Comparison of ENCODE assay signal across 1 cellular context in genomic region chr19:7257148-7258041, GRCh38.
TF ChIP-seq lines count a peak whose summit lies in the region.

No MANE protein-coding gene starts in this region.

TF ChIP-seq in HEK293, 187 proteins besides CTCF, POLR2A, EP300 and RAD21 (continued from another document and continues in another):
- TF ChIP-seq PATZ1 (tag by site-specific recombination; IDR thresholded peaks at IDR 0.05), result peak; percentile 77
- TF ChIP-seq ZFP3 (tag by site-specific recombination; IDR thresholded peaks at IDR 0.05; ENCODE audit: low read depth), result no peak
- no peak for TF ChIP-seq ZNF350 (tag by site-specific recombination; IDR thresholded peaks at IDR 0.05)
- peak; percentile 78 for TF ChIP-seq ZFHX2 (tag by site-specific recombination; conservative IDR thresholded peaks at IDR 0.05)
- TF ChIP-seq OSR2 (tag by site-specific recombination; IDR thresholded peaks at IDR 0.05), result no peak
- TF ChIP-seq ZNF423 (tag by site-specific recombination; IDR thresholded peaks at IDR 0.05), result no peak
- TF ChIP-seq ZNF747 (tag by site-specific recombination; IDR thresholded peaks at IDR 0.05), result no peak
- no peak for TF ChIP-seq ZNF174 (tag by site-specific recombination; IDR thresholded peaks at IDR 0.05)
- TF ChIP-seq SETDB1 (IDR thresholded peaks at IDR 0.05; ENCODE audit: insufficient read length, low read length), result no peak
- TF ChIP-seq ZNF155 (tag by site-specific recombination; IDR thresholded peaks at IDR 0.05), result no peak
- no peak for TF ChIP-seq HOXA7 (CRISPR knock-in tag; IDR thresholded peaks at IDR 0.05; ENCODE audit: borderline replicate concordance)
- no peak for TF ChIP-seq ZNF654 (tag by site-specific recombination; IDR thresholded peaks at IDR 0.05; ENCODE audit: low read depth)
- TF ChIP-seq ZNF394 (tag by site-specific recombination; IDR thresholded peaks at IDR 0.05; ENCODE audit: borderline replicate concordance), result peak; percentile 91
- TF ChIP-seq, protein P1, sequence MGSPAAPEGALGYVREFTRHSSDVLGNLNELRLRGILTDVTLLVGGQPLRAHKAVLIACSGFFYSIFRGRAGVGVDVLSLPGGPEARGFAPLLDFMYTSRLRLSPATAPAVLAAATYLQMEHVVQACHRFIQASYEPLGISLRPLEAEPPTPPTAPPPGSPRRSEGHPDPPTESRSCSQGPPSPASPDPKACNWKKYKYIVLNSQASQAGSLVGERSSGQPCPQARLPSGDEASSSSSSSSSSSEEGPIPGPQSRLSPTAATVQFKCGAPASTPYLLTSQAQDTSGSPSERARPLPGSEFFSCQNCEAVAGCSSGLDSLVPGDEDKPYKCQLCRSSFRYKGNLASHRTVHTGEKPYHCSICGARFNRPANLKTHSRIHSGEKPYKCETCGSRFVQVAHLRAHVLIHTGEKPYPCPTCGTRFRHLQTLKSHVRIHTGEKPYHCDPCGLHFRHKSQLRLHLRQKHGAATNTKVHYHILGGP (tag by site-specific recombination; IDR thresholded peaks at IDR 0.05), result no peak
- peak; percentile 91 for TF ChIP-seq KLF8 (tag by site-specific recombination; IDR thresholded peaks at IDR 0.05)
- TF ChIP-seq ZBTB8A (tag by site-specific recombination; IDR thresholded peaks at IDR 0.05), result no peak
- no peak for TF ChIP-seq ZNF544 (tag by site-specific recombination; IDR thresholded peaks at IDR 0.05)
- peak; percentile 34; the same call in 1 of the 2 replicates for TF ChIP-seq ZBTB1 (tag by site-specific recombination; IDR thresholded peaks at IDR 0.05)
- TF ChIP-seq ZNF624 (tag by site-specific recombination; IDR thresholded peaks at IDR 0.05), result no peak
- no peak for TF ChIP-seq ZNF292 (tag by site-specific recombination; IDR thresholded peaks at IDR 0.05; ENCODE audit: borderline replicate concordance, low read depth)
- no peak for TF ChIP-seq ZNF792 (tag by site-specific recombination; IDR thresholded peaks at IDR 0.05)
- TF ChIP-seq ZNF274 (IDR thresholded peaks at IDR 0.05; ENCODE audit: low read length), result no peak
- TF ChIP-seq ZNF274 (tag by site-specific recombination; IDR thresholded peaks at IDR 0.05; ENCODE audit: borderline replicate concordance), result no peak
- peak; percentile 78 for TF ChIP-seq IKZF3 (tag by site-specific recombination; IDR thresholded peaks at IDR 0.05)
- TF ChIP-seq ZNF791 (tag by site-specific recombination; IDR thresholded peaks at IDR 0.05), result no peak
- no peak for TF ChIP-seq ZNF18 (tag by site-specific recombination; IDR thresholded peaks at IDR 0.05)
- TF ChIP-seq ZNF335 (tag by site-specific recombination; conservative IDR thresholded peaks at IDR 0.05), result peak; percentile 28; the same call in 1 of the 2 replicates
- no peak for TF ChIP-seq OVOL3 (tag by site-specific recombination; IDR thresholded peaks at IDR 0.05)
- TF ChIP-seq ZNF837 (tag by site-specific recombination; IDR thresholded peaks at IDR 0.05), result no peak
- TF ChIP-seq, protein P2, sequence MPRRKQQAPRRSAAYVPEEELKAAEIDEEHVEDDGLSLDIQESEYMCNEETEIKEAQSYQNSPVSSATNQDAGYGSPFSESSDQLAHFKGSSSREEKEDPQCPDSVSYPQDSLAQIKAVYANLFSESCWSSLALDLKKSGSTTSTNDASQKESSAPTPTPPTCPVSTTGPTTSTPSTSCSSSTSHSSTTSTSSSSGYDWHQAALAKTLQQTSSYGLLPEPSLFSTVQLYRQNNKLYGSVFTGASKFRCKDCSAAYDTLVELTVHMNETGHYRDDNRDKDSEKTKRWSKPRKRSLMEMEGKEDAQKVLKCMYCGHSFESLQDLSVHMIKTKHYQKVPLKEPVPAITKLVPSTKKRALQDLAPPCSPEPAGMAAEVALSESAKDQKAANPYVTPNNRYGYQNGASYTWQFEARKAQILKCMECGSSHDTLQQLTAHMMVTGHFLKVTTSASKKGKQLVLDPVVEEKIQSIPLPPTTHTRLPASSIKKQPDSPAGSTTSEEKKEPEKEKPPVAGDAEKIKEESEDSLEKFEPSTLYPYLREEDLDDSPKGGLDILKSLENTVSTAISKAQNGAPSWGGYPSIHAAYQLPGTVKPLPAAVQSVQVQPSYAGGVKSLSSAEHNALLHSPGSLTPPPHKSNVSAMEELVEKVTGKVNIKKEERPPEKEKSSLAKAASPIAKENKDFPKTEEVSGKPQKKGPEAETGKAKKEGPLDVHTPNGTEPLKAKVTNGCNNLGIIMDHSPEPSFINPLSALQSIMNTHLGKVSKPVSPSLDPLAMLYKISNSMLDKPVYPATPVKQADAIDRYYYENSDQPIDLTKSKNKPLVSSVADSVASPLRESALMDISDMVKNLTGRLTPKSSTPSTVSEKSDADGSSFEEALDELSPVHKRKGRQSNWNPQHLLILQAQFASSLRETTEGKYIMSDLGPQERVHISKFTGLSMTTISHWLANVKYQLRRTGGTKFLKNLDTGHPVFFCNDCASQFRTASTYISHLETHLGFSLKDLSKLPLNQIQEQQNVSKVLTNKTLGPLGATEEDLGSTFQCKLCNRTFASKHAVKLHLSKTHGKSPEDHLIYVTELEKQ (tag by site-specific recombination; IDR thresholded peaks at IDR 0.05; ENCODE audit: borderline replicate concordance), result peak; percentile 46; the same call in 1 of the 2 replicates
- no peak for TF ChIP-seq ZNF16 (tag by site-specific recombination; IDR thresholded peaks at IDR 0.05; ENCODE audit: low read depth)
- TF ChIP-seq PBX3 (CRISPR knock-in tag; IDR thresholded peaks at IDR 0.05), result no peak
- no peak for TF ChIP-seq ZNF133 (tag by site-specific recombination; IDR thresholded peaks at IDR 0.05)
- no peak for TF ChIP-seq ZNF488 (tag by site-specific recombination; IDR thresholded peaks at IDR 0.05)
- TF ChIP-seq ZNF585B (tag by site-specific recombination; IDR thresholded peaks at IDR 0.05), result no peak
- TF ChIP-seq GLIS1 (tag by site-specific recombination; IDR thresholded peaks at IDR 0.05), result no peak
- TF ChIP-seq MYNN (tag by site-specific recombination; IDR thresholded peaks at IDR 0.05; ENCODE audit: borderline replicate concordance), result no peak
- TF ChIP-seq GLI2 (tag by site-specific recombination; IDR thresholded peaks at IDR 0.05; ENCODE audit: borderline replicate concordance, low read depth), result no peak
- TF ChIP-seq GFI1B (tag by site-specific recombination; IDR thresholded peaks at IDR 0.05), result no peak
- TF ChIP-seq, protein P3, sequence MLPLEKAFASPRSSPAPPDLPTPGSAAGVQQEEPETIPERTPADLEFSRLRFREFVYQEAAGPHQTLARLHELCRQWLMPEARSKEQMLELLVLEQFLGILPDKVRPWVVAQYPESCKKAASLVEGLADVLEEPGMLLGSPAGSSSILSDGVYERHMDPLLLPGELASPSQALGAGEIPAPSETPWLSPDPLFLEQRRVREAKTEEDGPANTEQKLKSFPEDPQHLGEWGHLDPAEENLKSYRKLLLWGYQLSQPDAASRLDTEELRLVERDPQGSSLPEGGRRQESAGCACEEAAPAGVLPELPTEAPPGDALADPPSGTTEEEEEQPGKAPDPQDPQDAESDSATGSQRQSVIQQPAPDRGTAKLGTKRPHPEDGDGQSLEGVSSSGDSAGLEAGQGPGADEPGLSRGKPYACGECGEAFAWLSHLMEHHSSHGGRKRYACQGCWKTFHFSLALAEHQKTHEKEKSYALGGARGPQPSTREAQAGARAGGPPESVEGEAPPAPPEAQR (tag by site-specific recombination; IDR thresholded peaks at IDR 0.05), result no peak
- TF ChIP-seq, protein P4, sequence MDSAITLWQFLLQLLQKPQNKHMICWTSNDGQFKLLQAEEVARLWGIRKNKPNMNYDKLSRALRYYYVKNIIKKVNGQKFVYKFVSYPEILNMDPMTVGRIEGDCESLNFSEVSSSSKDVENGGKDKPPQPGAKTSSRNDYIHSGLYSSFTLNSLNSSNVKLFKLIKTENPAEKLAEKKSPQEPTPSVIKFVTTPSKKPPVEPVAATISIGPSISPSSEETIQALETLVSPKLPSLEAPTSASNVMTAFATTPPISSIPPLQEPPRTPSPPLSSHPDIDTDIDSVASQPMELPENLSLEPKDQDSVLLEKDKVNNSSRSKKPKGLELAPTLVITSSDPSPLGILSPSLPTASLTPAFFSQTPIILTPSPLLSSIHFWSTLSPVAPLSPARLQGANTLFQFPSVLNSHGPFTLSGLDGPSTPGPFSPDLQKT (IDR thresholded peaks at IDR 0.05; ENCODE audit: borderline replicate concordance, low read depth, low read length), result no peak
- TF ChIP-seq HOXD13 (CRISPR knock-in tag; IDR thresholded peaks at IDR 0.05; ENCODE audit: borderline replicate concordance), result no peak
- TF ChIP-seq SCRT2 (tag by site-specific recombination; IDR thresholded peaks at IDR 0.05), result no peak
- TF ChIP-seq MZF1 (tag by site-specific recombination; IDR thresholded peaks at IDR 0.05; ENCODE audit: borderline replicate concordance), result no peak
- TF ChIP-seq PRDM10 (tag by site-specific recombination; IDR thresholded peaks at IDR 0.05), result peak; percentile 48; the same call in 1 of the 2 replicates
- no peak; the same call in 1 of the 2 replicates for TF ChIP-seq ZNF324 (tag by site-specific recombination; IDR thresholded peaks at IDR 0.05)
- TF ChIP-seq ZNF626 (tag by site-specific recombination; IDR thresholded peaks at IDR 0.05), result no peak
- peak; percentile 45 for TF ChIP-seq SP2 (tag by site-specific recombination; IDR thresholded peaks at IDR 0.05)
- TF ChIP-seq ZBTB20 (tag by site-specific recombination; IDR thresholded peaks at IDR 0.05), result no peak
- TF ChIP-seq RBAK (tag by site-specific recombination; IDR thresholded peaks at IDR 0.05), result no peak
- no peak for TF ChIP-seq ZSCAN30 (tag by site-specific recombination; IDR thresholded peaks at IDR 0.05)
- peak; percentile 95 for TF ChIP-seq ZNF366 (tag by site-specific recombination; conservative IDR thresholded peaks at IDR 0.05)
- no peak for TF ChIP-seq ZNF549 (tag by site-specific recombination; IDR thresholded peaks at IDR 0.05)
